ENCODE assay signal across 32 cellular contexts in the genomic region with DNA sequence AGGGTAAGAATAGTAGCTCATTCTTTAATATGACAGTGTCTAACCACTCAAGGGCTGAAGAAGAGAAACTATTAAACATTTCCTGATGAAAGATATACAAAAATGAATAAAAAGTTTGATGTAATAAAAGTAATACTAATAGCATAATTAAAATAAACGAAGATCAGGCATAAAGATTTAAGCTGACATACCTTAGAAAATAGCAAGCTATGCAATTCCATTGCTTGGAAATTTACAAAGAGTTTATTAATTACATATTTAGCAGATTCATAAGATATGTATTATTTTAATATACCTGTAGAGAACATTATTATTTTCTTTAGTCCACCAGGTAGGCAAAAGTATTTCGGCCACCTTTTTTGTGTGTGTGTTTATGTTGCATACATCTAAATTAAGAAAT.
DNase-seq lines count a peak whose midpoint lies in the region; ATAC-seq, FAIRE-seq and TF ChIP-seq lines count a peak whose summit lies in the region.
"Had no signal": no experiment of that assay in that cellular context is flagged by ENCODE, and none has a peak within 500 bp of the region (broad histone marks: within the 10 kb centered on the region; RNA-seq: fewer than 3 reads in every experiment).

No MANE protein-coding gene starts in this region.

- no peak overlapping the region for H2AFZ ChIP-seq in HepG2 (ENCODE audit: low read length)

- ATAC-seq in HepG2 (no peak), right lobe of liver (no peak), A549 (no peak), HG03460 (IDR thresholded peaks at IDR 0.05; ENCODE audit: unreplicated experiment) (no peak)
- ATAC-seq: CD8-positive, alpha-beta T cell had no signal

- TF ChIP-seq CTCF in HepG2 (CRISPR knock-in tag; IDR thresholded peaks at IDR 0.05), result no peak
- TF ChIP-seq CTCF in right lobe of liver (IDR thresholded peaks at IDR 0.05), result no peak
- no peak for TF ChIP-seq CTCF in A549 (IDR thresholded peaks at IDR 0.05)

- no peaks in the 10 kb centered on the region for H3K79me2 ChIP-seq in HepG2 (ENCODE audit: insufficient read depth, low read length)

- no peak overlapping the region for H3K4me2 ChIP-seq in HepG2 (ENCODE audit: low read depth, low read length)
- no peak overlapping the region for H3K4me2 ChIP-seq in A549
- H3K4me2 ChIP-seq: BLaER1; BLaER1 treated with 17β-estradiol and CSF1 and Interleukin-3, amounts not matched to agents 10 nM and 100 nM had no signal

- TF ChIP-seq RAD21 in HepG2 (CRISPR knock-in tag; IDR thresholded peaks at IDR 0.05), result no peak
- no peak for TF ChIP-seq RAD21 in A549 (conservative IDR thresholded peaks at IDR 0.05 in 1 of 2, IDR thresholded peaks at IDR 0.05 in 1 of 2)

- no peaks in the 10 kb centered on the region for H3K27me3 ChIP-seq in HepG2 (ENCODE audit: control insufficient read depth in 1 of 2, insufficient read depth in 2 of 2, low read length in 2 of 2)
- H3K27me3 ChIP-seq in right lobe of liver, result no peaks in the 10 kb centered on the region
- H3K27me3 ChIP-seq in small intestine (ENCODE audit: control insufficient read depth in 2 of 2, insufficient read depth in 2 of 2, low read length in 2 of 2), result no peaks in the 10 kb centered on the region
- H3K27me3 ChIP-seq: BE2C; BLaER1; BLaER1 treated with 17β-estradiol and CSF1 and Interleukin-3, amounts not matched to agents 10 nM and 100 nM had no signal

- H3K4me3 ChIP-seq in HepG2 (replicated peaks in 1 of 3; ENCODE audit: insufficient read depth in 1 of 3, low read depth in 2 of 3, low read length in 3 of 3) (no peak overlapping the region), right lobe of liver (no peak overlapping the region), A549 (no peak overlapping the region), small intestine (ENCODE audit: low read depth in 1 of 2, low read length in 2 of 2) (no peak overlapping the region)
- H3K4me3 ChIP-seq: BLaER1; BLaER1 treated with 17β-estradiol and CSF1 and Interleukin-3, amounts not matched to agents 10 nM and 100 nM had no signal

- POLR2A ChIA-PET in HepG2 (lab: Yijun Ruan, JAX), result no interaction called here
- POLR2A ChIA-PET in A549 (lab: Yijun Ruan, JAX), result no interaction called here

- DNase-seq in HepG2 (ENCODE audit: low spot score) (no peak), right lobe of liver (no peak), A549 (ENCODE audit: low read depth in 1 of 2, low spot score in 1 of 2) (no peak), small intestine (no peak), NOMO-1 treated with DMSO at 0.1 percent for 48 hours (lab: John Stamatoyannopoulos, UW; ENCODE audit: unreplicated experiment) (no peak)
- DNase-seq: 8988T; ACHN; AML-193; BE2C; C1 segment of cervical spinal cord; Caco-2; Calu3; CD4-positive, alpha-beta memory T cell; CD4-positive, alpha-beta T cell; CD4-positive, CD25-positive, alpha-beta regulatory T cell; CD8-positive, alpha-beta memory T cell; CD8-positive, alpha-beta T cell; COR-L47; DMS 273 treated with DMSO at 0.1 percent for 48 hours; DMS153; DMS53; DMS79; DMS79 treated with DMSO at 0.1 percent for 48 hours; DND-41; EL had no signal

- no peak for TF ChIP-seq EP300 in HepG2 (IDR thresholded peaks at IDR 0.05; ENCODE audit: low read depth in 2 of 2, low read length in 2 of 2)
- no peak for TF ChIP-seq EP300 in HepG2 (CRISPR knock-in tag; IDR thresholded peaks at IDR 0.05; ENCODE audit: borderline replicate concordance)
- no peak for TF ChIP-seq EP300 in A549 (IDR thresholded peaks at IDR 0.05)

- no peak overlapping the region for H3K9ac ChIP-seq in HepG2 (ENCODE audit: insufficient read depth, low read depth, low read length)
- H3K9ac ChIP-seq: BLaER1; BLaER1 treated with 17β-estradiol and CSF1 and Interleukin-3, amounts not matched to agents 10 nM and 100 nM had no signal

- TF ChIP-seq POLR2A in HepG2 (IDR thresholded peaks at IDR 0.05; ENCODE audit: insufficient read depth in 1 of 2, low read depth in 2 of 2, low read length in 2 of 2) (no peak), right lobe of liver (IDR thresholded peaks at IDR 0.05) (no peak), A549 (IDR thresholded peaks at IDR 0.05; ENCODE audit: low read length) (no peak)

- intact Hi-C loops in HepG2 (cut with micrococcal nuclease; ENCODE audit: unreplicated experiment) (no loop called here), right lobe of liver (cut with DNase I) (no loop called here)

- H3K27ac ChIP-seq in HepG2 (ENCODE audit: extremely low read length, insufficient read depth, low read length) (no peak overlapping the region), right lobe of liver (peak overlapping the region in 1 of 3 donors; percentile 89), A549 (no peak overlapping the region), small intestine (ENCODE audit: low read depth in 1 of 2, low read length in 1 of 2) (no peak overlapping the region)
- H3K27ac ChIP-seq: 22Rv1; BLaER1; BLaER1 treated with 17β-estradiol and CSF1 and Interleukin-3, amounts not matched to agents 10 nM and 100 nM; C4-2B had no signal

- BruUV-seq in HepG2 (replicated peaks; lab: Mats Ljungman, UMichigan), result no TSS peak

- H3K9me3 ChIP-seq in HepG2 (ENCODE audit: low read length) (no peaks in the 10 kb centered on the region), right lobe of liver (no peaks in the 10 kb centered on the region), A549 (no peaks in the 10 kb centered on the region), small intestine (ENCODE audit: control insufficient read depth, low read depth) (no peaks in the 10 kb centered on the region)
- H3K9me3 ChIP-seq: BE2C; BLaER1; BLaER1 treated with 17β-estradiol and CSF1 and Interleukin-3, amounts not matched to agents 10 nM and 100 nM; Caco-2 had no signal

- H3K36me3 ChIP-seq in HepG2 (replicated peaks in 1 of 2; ENCODE audit: control insufficient read depth in 1 of 2, insufficient read depth in 2 of 2, low read length in 2 of 2) (no peaks in the 10 kb centered on the region), right lobe of liver (no peaks in the 10 kb centered on the region), small intestine (ENCODE audit: control insufficient read depth in 2 of 2, insufficient read depth in 2 of 2, low read length in 2 of 2) (no peaks in the 10 kb centered on the region)
- H3K36me3 ChIP-seq: BE2C; BLaER1; BLaER1 treated with 17β-estradiol and CSF1 and Interleukin-3, amounts not matched to agents 10 nM and 100 nM had no signal

- CTCF ChIA-PET in HepG2 (lab: Yijun Ruan, JAX; ENCODE audit: low intra/inter-chr PET ratio, low total read pairs) (no interaction called here), A549 (lab: Yijun Ruan, JAX) (no interaction called here)

- in situ Hi-C loops in HepG2 (cut with HindIII; ENCODE audit: extremely low pct_ligation_motif_present, low pct_unique_long_range_greater_than_20kb), result no loop called here

- H3K4me1 ChIP-seq in HepG2 (ENCODE audit: insufficient read depth, low read length) (peaks cover 45% of the 10 kb centered on the region), right lobe of liver (peaks cover 0 to 27% (median 10%) of the 10 kb centered on the region in 4 donors), A549 (peaks cover 16% of the 10 kb centered on the region), small intestine (ENCODE audit: control insufficient read depth in 2 of 2, insufficient read depth in 1 of 2, low read depth in 1 of 2, low read length in 1 of 2) (peaks cover 3 to 5% of the 10 kb centered on the region in 2 donors)
- H3K4me1 ChIP-seq: BE2C; BLaER1; BLaER1 treated with 17β-estradiol and CSF1 and Interleukin-3, amounts not matched to agents 10 nM and 100 nM had no signal

- no peaks in the 10 kb centered on the region for H4K20me1 ChIP-seq in HepG2 (ENCODE audit: insufficient read depth, low read length)
- H4K20me1 ChIP-seq: BLaER1; BLaER1 treated with 17β-estradiol and CSF1 and Interleukin-3, amounts not matched to agents 10 nM and 100 nM had no signal

- no peak for FAIRE-seq in HepG2 (lab: Jason Lieb, UNC)
- FAIRE-seq in A549 (lab: Jason Lieb, UNC), result no peak
- peak; percentile 33 for FAIRE-seq in small intestine (lab: Jason Lieb, UNC)
- FAIRE-seq: A204.1, D721Med had no signal

- WGBS in HepG2 (ENCODE audit: low lambda C conversion rate), result 49% methylated on average over 2 of the region's 2 CpGs
- 50% methylated on average over 2 of the region's 2 CpGs for WGBS in right lobe of liver (ENCODE audit: insufficient coverage, low coverage, low lambda C conversion rate, missing lambda C conversion rate)
- WGBS in A549 (ENCODE audit: missing lambda C conversion rate), result 35% methylated on average over 2 of the region's 2 CpGs
- 63 to 85% (median 69%) methylated on average over 2 of the region's 2 CpGs for WGBS in small intestine, 3 donors

TF ChIP-seq in HepG2, 621 proteins besides CTCF, POLR2A, EP300 and RAD21:
- TF ChIP-seq HNRNPUL1 (IDR thresholded peaks at IDR 0.05; ENCODE audit: low read depth, low read length), result 0 out of 2 replicates have a peak, but pooled peaks have one; percentile 15
- TF ChIP-seq ZNF557 (CRISPR knock-in tag; IDR thresholded peaks at IDR 0.05), result no peak
- peak; percentile 68 to 82; a peak in 3 of 4 replicates for TF ChIP-seq MAFK (conservative IDR thresholded peaks at IDR 0.05 in 1 of 2, IDR thresholded peaks at IDR 0.05 in 1 of 2; ENCODE audit: low read length in 2 of 2)
- TF ChIP-seq MAFF (IDR thresholded peaks at IDR 0.05; ENCODE audit: low read depth, low read length), result peak; percentile 55; the same call in 1 of the 2 replicates

TF ChIP-seq in A549, 52 proteins besides CTCF, POLR2A, EP300 and RAD21:
- TF ChIP-seq HOXA7 (CRISPR knock-in tag; IDR thresholded peaks at IDR 0.05) (no peak), MAFK (IDR thresholded peaks at IDR 0.05; ENCODE audit: partially characterized antibody) (peak; percentile 5)

Comparison
In these comparisons a context has a peak if more than half of its experiments do, and no peak if none do; other contexts are left out.
1. Of the 38 proteins assayed by ChIP-seq in both HepG2 and A549: peak only in HepG2: none; only in A549: none; in both: MAFK; in neither: 37.